ENCODE assay signal across 1 cellular context in the genomic region with DNA sequence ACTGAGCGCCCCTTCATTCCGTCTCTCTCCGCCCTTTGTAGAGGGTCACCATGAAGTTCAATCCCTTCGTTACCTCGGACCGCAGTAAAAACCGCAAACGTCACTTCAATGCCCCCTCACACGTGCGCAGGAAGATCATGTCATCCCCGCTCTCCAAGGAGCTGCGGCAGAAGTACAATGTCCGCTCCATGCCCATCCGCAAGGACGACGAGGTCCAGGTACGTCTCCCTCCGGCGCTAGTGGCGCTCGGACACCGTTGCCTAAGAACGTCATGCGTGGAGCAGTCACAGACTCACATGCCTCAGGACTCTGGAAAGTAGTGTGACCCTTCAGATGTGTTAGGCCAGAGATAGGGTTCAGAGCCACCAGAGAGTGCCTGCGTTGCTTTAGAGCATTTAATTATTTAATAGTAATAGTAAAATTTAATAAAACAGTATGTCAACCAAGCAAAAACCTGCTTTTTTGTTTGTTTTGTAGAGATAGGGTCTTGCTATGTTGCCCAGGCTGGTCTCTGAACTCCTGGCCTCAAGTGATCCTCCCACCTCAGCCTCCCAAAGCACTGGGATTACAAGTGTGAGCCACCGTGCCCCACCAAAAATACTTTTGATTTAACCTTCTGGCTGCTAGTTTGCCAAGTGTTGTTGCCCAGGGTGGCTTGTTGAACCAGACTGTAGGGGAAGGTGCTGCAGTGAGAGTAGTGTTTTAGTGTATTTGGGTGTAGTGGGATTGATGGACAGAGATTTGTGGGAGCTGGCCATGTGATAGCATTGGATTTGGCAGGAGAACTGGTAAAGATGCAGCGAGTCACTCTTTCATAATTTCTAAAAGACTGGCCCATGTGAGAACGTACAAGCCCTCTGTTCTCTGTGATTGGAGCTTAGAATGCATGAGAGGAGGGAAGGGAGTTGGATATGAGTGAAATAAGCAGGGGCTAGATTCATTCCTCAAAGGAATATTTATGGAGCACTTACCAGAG.
TF ChIP-seq lines count a peak whose summit lies in the region.

No MANE protein-coding gene starts in this region.

TF ChIP-seq in H1, 55 proteins besides CTCF, POLR2A, EP300 and RAD21:
- peak; percentile 3 for TF ChIP-seq KDM4A (IDR thresholded peaks at IDR 0.05; ENCODE audit: low read depth, low read length, severe bottlenecking)
- TF ChIP-seq, protein P1, sequence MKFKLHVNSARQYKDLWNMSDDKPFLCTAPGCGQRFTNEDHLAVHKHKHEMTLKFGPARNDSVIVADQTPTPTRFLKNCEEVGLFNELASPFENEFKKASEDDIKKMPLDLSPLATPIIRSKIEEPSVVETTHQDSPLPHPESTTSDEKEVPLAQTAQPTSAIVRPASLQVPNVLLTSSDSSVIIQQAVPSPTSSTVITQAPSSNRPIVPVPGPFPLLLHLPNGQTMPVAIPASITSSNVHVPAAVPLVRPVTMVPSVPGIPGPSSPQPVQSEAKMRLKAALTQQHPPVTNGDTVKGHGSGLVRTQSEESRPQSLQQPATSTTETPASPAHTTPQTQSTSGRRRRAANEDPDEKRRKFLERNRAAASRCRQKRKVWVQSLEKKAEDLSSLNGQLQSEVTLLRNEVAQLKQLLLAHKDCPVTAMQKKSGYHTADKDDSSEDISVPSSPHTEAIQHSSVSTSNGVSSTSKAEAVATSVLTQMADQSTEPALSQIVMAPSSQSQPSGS (IDR thresholded peaks at IDR 0.05; ENCODE audit: low read length), result no peak
TF ChIP-seq in H1: peak in this region for 1.
